In genomic region chr4:76616526-76616925, GRCh38 we compare ENCODE assay signal across 16 cellular contexts.
DNase-seq lines count a peak whose midpoint lies in the region; ATAC-seq and TF ChIP-seq lines count a peak whose summit lies in the region.
"Had no signal": no experiment of that assay in that cellular context is flagged by ENCODE, and none has a peak within 500 bp of the region (broad histone marks: within the 10 kb centered on the region; RNA-seq: fewer than 3 reads in every experiment).

No MANE protein-coding gene starts in this region.

- POLR2A ChIA-PET in SK-N-SH (lab: Yijun Ruan, JAX): no interaction called here

- TF ChIP-seq CTCF in AG10803 (conservative IDR thresholded peaks at IDR 0.05; ENCODE audit: low read length) (no peak), SK-N-SH (IDR thresholded peaks at IDR 0.05) (no peak), chondrocyte (IDR thresholded peaks at IDR 0.05) (no peak), type B pancreatic cell (conservative IDR thresholded peaks at IDR 0.05) (no peak)

- no peak for TF ChIP-seq RAD21 in SK-N-SH (IDR thresholded peaks at IDR 0.05; ENCODE audit: low read length)

- no peaks in the 10 kb centered on the region for H3K36me3 Mint-ChIP-seq in chondrocyte (ENCODE audit: low read depth)
- no peaks in the 10 kb centered on the region for H3K36me3 Mint-ChIP-seq in type B pancreatic cell
- no peaks in the 10 kb centered on the region for H3K36me3 Mint-ChIP-seq in activated T-cell treated with anti-CD3 and anti-CD28 coated beads, Interleukin-2, amount 50 U/mL, for 24 hours (ENCODE audit: low read depth)
- H3K36me3 Mint-ChIP-seq: CD8-positive, alpha-beta memory T cell had no signal

- WGBS in SK-N-SH (ENCODE audit: low lambda C conversion rate): 92% methylated on average over 2 of the region's 2 CpGs

- H3K9me3 Mint-ChIP-seq in chondrocyte (ENCODE audit: low read depth) (no peaks in the 10 kb centered on the region), type B pancreatic cell (peaks cover 10% of the 10 kb centered on the region)
- H3K9me3 Mint-ChIP-seq in activated T-cell treated with anti-CD3 and anti-CD28 coated beads, Interleukin-2, amount 50 U/mL, for 24 hours: no peaks in the 10 kb centered on the region
- H3K9me3 Mint-ChIP-seq: CD8-positive, alpha-beta memory T cell; HFFc6 had no signal

- H2AFZ ChIP-seq in SK-N-SH (ENCODE audit: low read depth): no peak overlapping the region

- CTCF ChIA-PET in SK-N-SH (lab: Yijun Ruan, JAX): interaction anchor here (1.0 kb wide), 1 partner anchor 15 kb away, joined by 3 read pairs; no protein-coding TSS in a partner anchor

- H3K27ac Mint-ChIP-seq in chondrocyte (ENCODE audit: unreplicated experiment) (peak overlapping the region; percentile 9), type B pancreatic cell (no peak overlapping the region)
- no peak overlapping the region for H3K27ac Mint-ChIP-seq in activated T-cell treated with anti-CD3 and anti-CD28 coated beads, Interleukin-2, amount 50 U/mL, for 24 hours
- H3K27ac Mint-ChIP-seq: CD8-positive, alpha-beta memory T cell had no signal

- H3K27me3 ChIP-seq in SK-N-SH (ENCODE audit: insufficient read depth): no peaks in the 10 kb centered on the region
- H3K27me3 ChIP-seq: BLaER1 had no signal

- H3K36me3 ChIP-seq in SK-N-SH (replicated peaks in 1 of 2; ENCODE audit: control insufficient read depth in 1 of 2, insufficient read depth in 2 of 2, low read length in 1 of 2): no peaks in the 10 kb centered on the region
- H3K36me3 ChIP-seq: BLaER1 had no signal

- peaks cover 20% of the 10 kb centered on the region for H3F3A ChIP-seq in SK-N-SH (replicated peaks; ENCODE audit: insufficient read depth)

- peak overlapping the region; percentile 18; the same call in 1 of the 2 replicates for H3K4me2 ChIP-seq in SK-N-SH
- H3K4me2 ChIP-seq: BLaER1 had no signal

- no peaks in the 10 kb centered on the region for H3K9me2 ChIP-seq in SK-N-SH

- H3K9me3 ChIP-seq in SK-N-SH: no peaks in the 10 kb centered on the region
- H3K9me3 ChIP-seq: Caco-2 had no signal

- H3K27me3 Mint-ChIP-seq in chondrocyte (ENCODE audit: low read depth) (no peaks in the 10 kb centered on the region), type B pancreatic cell (no peaks in the 10 kb centered on the region)
- H3K27me3 Mint-ChIP-seq in activated T-cell treated with anti-CD3 and anti-CD28 coated beads, Interleukin-2, amount 50 U/mL, for 24 hours: peaks cover 43% of the 10 kb centered on the region

- H3K4me3 Mint-ChIP-seq in chondrocyte (ENCODE audit: unreplicated experiment): no peak overlapping the region
- H3K4me3 Mint-ChIP-seq in type B pancreatic cell: no peak overlapping the region
- H3K4me3 Mint-ChIP-seq in activated T-cell treated with anti-CD3 and anti-CD28 coated beads, Interleukin-2, amount 50 U/mL, for 24 hours: no peak overlapping the region
- H3K4me3 Mint-ChIP-seq: CD8-positive, alpha-beta memory T cell; HFFc6 had no signal

- no peaks in the 10 kb centered on the region for H4K20me1 ChIP-seq in SK-N-SH (ENCODE audit: insufficient read depth)
- H4K20me1 ChIP-seq: BLaER1 had no signal

- H3K4me1 ChIP-seq in SK-N-SH (ENCODE audit: control insufficient read depth in 1 of 2, insufficient read depth in 2 of 2, low read depth in 1 of 2, low read length in 1 of 2): peaks cover 0 to 29% of the 10 kb centered on the region in 2 experiments; a peak in 2 of 4 replicates

- no peaks in the 10 kb centered on the region for H3K79me2 ChIP-seq in SK-N-SH (ENCODE audit: insufficient read depth)

- TF ChIP-seq EP300 in SK-N-SH (IDR thresholded peaks at IDR 0.05; ENCODE audit: borderline replicate concordance in 1 of 2, low read depth in 1 of 2, low read length in 1 of 2): no peak

- no peak for ATAC-seq in GM18505 (IDR thresholded peaks at IDR 0.05; ENCODE audit: unreplicated experiment)

- H3K4me3 ChIP-seq in AG10803 (ENCODE audit: low read length) (no peak overlapping the region), SK-N-SH (ENCODE audit: low read depth in 2 of 2, low read length in 1 of 2) (no peak overlapping the region)
- H3K4me3 ChIP-seq: BLaER1 had no signal

- H3K27ac ChIP-seq in SK-N-SH (ENCODE audit: low read depth in 2 of 2, low read length in 1 of 2): peak overlapping the region in 1 of 2 experiments; percentile 89; a peak in 2 of 4 replicates
- H3K27ac ChIP-seq: 22Rv1, BLaER1 had no signal

- H3K4me1 Mint-ChIP-seq in chondrocyte (ENCODE audit: low read depth): peaks cover 83% of the 10 kb centered on the region
- peaks cover 42% of the 10 kb centered on the region for H3K4me1 Mint-ChIP-seq in type B pancreatic cell (ENCODE audit: unreplicated experiment)
- H3K4me1 Mint-ChIP-seq in activated T-cell treated with anti-CD3 and anti-CD28 coated beads, Interleukin-2, amount 50 U/mL, for 24 hours (ENCODE audit: low read depth): no peaks in the 10 kb centered on the region
- H3K4me1 Mint-ChIP-seq: CD8-positive, alpha-beta memory T cell had no signal

- TF ChIP-seq POLR2A in GM18505 (IDR thresholded peaks at IDR 0.05; ENCODE audit: borderline replicate concordance, extremely low read depth, insufficient read depth, insufficient read length): no peak

- DNase-seq in AG10803 (ENCODE audit: low read depth): peak; percentile 39
- no peak for DNase-seq in SK-N-SH
- DNase-seq in chondrocyte (ENCODE audit: low spot score): no peak
- DNase-seq in fibroblast of peridontal ligament (ENCODE audit: extremely low read depth): peak; percentile 31
- no peak for DNase-seq in type B pancreatic cell (ENCODE audit: extremely low spot score, unreplicated experiment)
- DNase-seq in activated T-cell treated with anti-CD3 and anti-CD28 coated beads, Interleukin-2, amount 50 U/mL, for 24 hours: no peak
- no peak for DNase-seq in GM03348 (ENCODE audit: low spot score)
- DNase-seq: AML-193; Caco-2; CD8-positive, alpha-beta memory T cell; DND-41; GDM1; HFFc6 had no signal

- no peak overlapping the region for H3K9ac ChIP-seq in SK-N-SH
- H3K9ac ChIP-seq: BLaER1 had no signal

TF ChIP-seq in SK-N-SH, 30 proteins besides CTCF, POLR2A, EP300 and RAD21:
- TF ChIP-seq TAF1 (IDR thresholded peaks at IDR 0.05; ENCODE audit: borderline replicate concordance, low read depth, low read length) (no peak), MXI1 (IDR thresholded peaks at IDR 0.05; ENCODE audit: low read depth, low read length) (no peak), TEAD4 (IDR thresholded peaks at IDR 0.05; ENCODE audit: borderline replicate concordance, insufficient read depth) (no peak), SIN3A (IDR thresholded peaks at IDR 0.05; ENCODE audit: borderline replicate concordance, low read depth, low read length) (no peak), EZH2phosphoT487 (IDR thresholded peaks at IDR 0.05; ENCODE audit: borderline replicate concordance, low read depth) (no peak), CHD2 (IDR thresholded peaks at IDR 0.05; ENCODE audit: low read length, partially characterized antibody) (no peak), NRF1 (IDR thresholded peaks at IDR 0.05; ENCODE audit: low read depth, low read length) (no peak), TCF12 (IDR thresholded peaks at IDR 0.05) (0 out of 2 replicates have a peak, but pooled peaks have one; percentile 18)
- TF ChIP-seq, protein P1, sequence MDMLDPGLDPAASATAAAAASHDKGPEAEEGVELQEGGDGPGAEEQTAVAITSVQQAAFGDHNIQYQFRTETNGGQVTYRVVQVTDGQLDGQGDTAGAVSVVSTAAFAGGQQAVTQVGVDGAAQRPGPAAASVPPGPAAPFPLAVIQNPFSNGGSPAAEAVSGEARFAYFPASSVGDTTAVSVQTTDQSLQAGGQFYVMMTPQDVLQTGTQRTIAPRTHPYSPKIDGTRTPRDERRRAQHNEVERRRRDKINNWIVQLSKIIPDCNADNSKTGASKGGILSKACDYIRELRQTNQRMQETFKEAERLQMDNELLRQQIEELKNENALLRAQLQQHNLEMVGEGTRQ (IDR thresholded peaks at IDR 0.05; ENCODE audit: borderline replicate concordance, low read depth, low read length): no peak

Comparison
In these comparisons a context has a peak if more than half of its experiments do, and no peak if none do; other contexts are left out.
1. DNase-seq: peak in AG10803 (single experiment) and fibroblast of peridontal ligament (single experiment); none in SK-N-SH (single experiment), chondrocyte (single experiment), type B pancreatic cell (single experiment), activated T-cell treated with anti-CD3 and anti-CD28 coated beads, Interleukin-2, amount 50 U/mL, for 24 hours (single experiment) and GM03348 (single experiment).